Comparison of ENCODE assay signal across 7 cellular contexts in the genomic region with DNA sequence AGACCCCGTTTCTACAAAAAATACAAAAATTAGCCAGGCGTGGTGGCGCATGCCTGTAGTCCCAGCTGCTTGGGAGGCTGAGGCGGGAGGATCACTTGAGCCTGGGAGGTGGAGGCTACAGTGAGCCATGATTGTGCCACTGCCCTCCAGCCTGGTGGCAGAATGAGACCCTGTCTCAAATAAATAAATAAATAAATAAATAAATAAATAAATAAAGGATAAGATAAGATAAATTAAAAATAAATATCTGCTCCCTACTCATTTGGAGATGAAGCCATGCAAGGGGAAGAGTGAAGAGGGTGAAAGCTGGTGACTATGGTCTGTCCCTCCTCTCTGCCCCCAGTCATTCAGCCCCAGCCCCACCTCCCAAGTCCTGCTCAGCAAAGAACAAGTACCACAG. TPM values are rescaled to one million over a fixed set of nuclear protein-coding genes. Genes with fewer than 3 reads are reported as not detected.
"Had no signal": no experiment of that assay in that cellular context is flagged by ENCODE, and none has a peak within 500 bp of the region (broad histone marks: within the 10 kb centered on the region; RNA-seq: fewer than 3 reads in every experiment).

No MANE protein-coding gene starts in this region.

RNA-seq across cellular contexts. Expression of gene GGTA1, which starts 41.2 kb away (rescaled TPM):
- total RNA-seq: OCI-LY7, PC-3, PC-9, RPMI7951, SJCRH30, SJSA1, SK-MEL-5 had no signal
